24 cellular contexts compared by ENCODE assay signal in the genomic region with DNA sequence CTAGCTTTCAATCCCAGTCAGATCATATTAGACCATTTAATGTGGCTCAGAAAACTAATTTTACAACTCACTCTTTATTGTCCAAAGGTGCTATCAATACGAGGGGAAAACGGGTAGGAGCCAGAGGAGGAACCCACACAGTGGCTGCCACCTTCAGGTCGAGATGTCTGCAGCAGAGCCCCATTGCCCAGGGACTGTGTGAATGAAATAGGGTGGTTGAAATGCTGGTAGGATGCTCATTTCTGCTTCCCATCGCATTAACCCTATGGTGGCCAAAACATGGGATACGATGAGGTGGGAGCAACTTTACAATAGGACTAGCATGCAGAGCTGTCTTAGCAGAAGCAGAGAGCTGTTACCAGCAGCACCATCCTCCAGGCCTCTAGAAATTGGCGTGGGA.
"Had no signal": no experiment of that assay in that cellular context is flagged by ENCODE, and none has a peak within 500 bp of the region (broad histone marks: within the 10 kb centered on the region; RNA-seq: fewer than 3 reads in every experiment).

No MANE protein-coding gene starts in this region.

- DNase-seq: dorsolateral prefrontal cortex; effector CD4-positive, alpha-beta T cell; foreskin fibroblast; gastrocnemius medialis; head of caudate nucleus; left cardiac atrium; left lung; mesenchymal stem cell; midbrain; naive thymus-derived CD8-positive, alpha-beta T cell; nephron progenitor cell; nucleus accumbens; spleen; stimulated activated naive B cell treated with anti-CD40 and anti-IgM and Interleukin-4, amounts not matched to agents 10 μg/mL and 1 μg/mL and 100 μg/mL, for 72 hours; transverse colon; upper lobe of right lung; uterus had no signal

- H3K36me3 ChIP-seq: gastrocnemius medialis, left lung, prostate gland, right atrium auricular region, spleen, suprapubic skin, transverse colon, upper lobe of right lung, uterus had no signal

- ATAC-seq: esophagus mucosa; gastrocnemius medialis; left cardiac atrium; left lung; naive thymus-derived CD8-positive, alpha-beta T cell; stimulated activated naive B cell treated with anti-CD40 and anti-IgM and Interleukin-4, amounts not matched to agents 10 μg/mL and 1 μg/mL and 100 μg/mL, for 72 hours; upper lobe of right lung had no signal

- H3K27me3 ChIP-seq: dorsolateral prefrontal cortex, gastrocnemius medialis, left lung, right atrium auricular region, spleen, suprapubic skin, transverse colon, upper lobe of right lung, uterus had no signal

- H3K9me3 Mint-ChIP-seq: nephron progenitor cell had no signal

- H3K27me3 Mint-ChIP-seq: stimulated activated naive CD8-positive, alpha-beta T cell treated with anti-CD3 and anti-CD28 coated beads, Interleukin-15, Interleukin-2, amounts not matched to agents 100 ng/mL and 50 ng/mL, for 24 hours had no signal

- H3K4me1 Mint-ChIP-seq: nephron progenitor cell had no signal

- H3K27ac ChIP-seq: dorsolateral prefrontal cortex, epithelial cell of prostate, gastrocnemius medialis, left lung, prostate gland, right atrium auricular region, skin epidermis, spleen, suprapubic skin, transverse colon, upper lobe of right lung, uterus had no signal

- H3K4me1 ChIP-seq: gastrocnemius medialis, left lung, prostate gland, right atrium auricular region, spleen, suprapubic skin, transverse colon, upper lobe of right lung, uterus had no signal

- H3K4me3 Mint-ChIP-seq: naive thymus-derived CD8-positive, alpha-beta T cell; nephron progenitor cell; stimulated activated naive B cell treated with anti-CD40 and anti-IgM and Interleukin-4, amounts not matched to agents 10 μg/mL and 1 μg/mL and 100 μg/mL, for 72 hours; stimulated activated naive CD8-positive, alpha-beta T cell treated with anti-CD3 and anti-CD28 coated beads, Interleukin-15, Interleukin-2, amounts not matched to agents 100 ng/mL and 50 ng/mL, for 24 hours had no signal

- H3K9me3 ChIP-seq: gastrocnemius medialis, prostate gland, right atrium auricular region, suprapubic skin, transverse colon, upper lobe of right lung, uterus had no signal

- H3K27ac Mint-ChIP-seq: naive thymus-derived CD8-positive, alpha-beta T cell; nephron progenitor cell; stimulated activated naive B cell treated with anti-CD40 and anti-IgM and Interleukin-4, amounts not matched to agents 10 μg/mL and 1 μg/mL and 100 μg/mL, for 72 hours; stimulated activated naive CD8-positive, alpha-beta T cell treated with anti-CD3 and anti-CD28 coated beads, Interleukin-15, Interleukin-2, amounts not matched to agents 100 ng/mL and 50 ng/mL, for 24 hours had no signal

- H3K36me3 Mint-ChIP-seq: stimulated activated naive B cell treated with anti-CD40 and anti-IgM and Interleukin-4, amounts not matched to agents 10 μg/mL and 1 μg/mL and 100 μg/mL, for 72 hours had no signal

- H3K4me3 ChIP-seq: dorsolateral prefrontal cortex, gastrocnemius medialis, left lung, prostate gland, right atrium auricular region, skin epidermis, spleen, suprapubic skin, transverse colon, upper lobe of right lung, uterus had no signal
